8 cellular contexts compared by ENCODE assay signal in the genomic region with DNA sequence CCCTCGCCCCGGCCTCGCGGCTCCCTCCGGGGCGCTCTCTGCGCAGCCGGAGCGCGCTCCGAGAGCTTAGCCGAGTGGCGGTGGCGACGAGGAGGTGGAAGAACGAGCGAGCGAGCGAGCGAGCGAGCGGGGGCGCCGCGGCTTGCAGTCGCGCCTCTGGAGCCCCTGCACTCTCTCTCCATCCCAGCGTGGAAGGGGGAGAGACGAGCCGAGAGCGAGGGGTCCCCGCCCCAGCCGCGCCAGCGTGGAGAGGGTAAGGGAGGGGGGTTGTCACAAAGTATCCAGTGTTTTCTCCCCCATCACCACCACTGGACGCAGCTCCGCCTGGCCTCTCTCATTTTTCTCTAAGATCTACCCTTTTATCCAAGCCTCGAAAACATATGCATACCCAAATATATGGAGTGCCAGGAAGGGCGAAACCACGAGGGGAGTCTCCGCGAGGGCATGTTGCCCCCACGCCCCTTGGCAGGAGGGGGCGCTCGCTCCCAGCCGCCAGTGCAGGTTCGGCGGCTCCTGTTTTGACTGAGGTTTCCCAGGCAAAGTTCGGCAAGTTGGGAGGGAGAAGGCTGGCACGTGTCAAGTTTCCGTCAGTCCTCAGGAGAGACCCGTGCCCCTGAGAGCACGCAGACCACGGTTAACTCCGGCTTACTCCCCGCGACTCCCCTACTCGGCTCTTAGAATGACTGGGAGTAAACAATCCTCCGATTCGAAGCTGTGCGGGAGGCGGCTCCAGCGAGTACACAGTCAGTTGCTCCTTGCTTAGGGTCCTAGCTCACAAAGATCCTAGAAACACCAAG. TPM values are rescaled to one million over a fixed set of nuclear protein-coding genes. Genes with fewer than 3 reads are reported as not detected.
A peak's percentile ranks its signal among the peaks of the same experiment; 100 is the strongest.
DNase-seq lines count a peak whose midpoint lies in the region; FAIRE-seq and TF ChIP-seq lines count a peak whose summit lies in the region.

No MANE protein-coding gene starts in this region.

- no peaks in the 10 kb centered on the region for H3K36me3 ChIP-seq in small intestine (ENCODE audit: control insufficient read depth in 2 of 2, insufficient read depth in 2 of 2, low read length in 2 of 2)

- no peak overlapping the region for H3K27ac ChIP-seq in small intestine (ENCODE audit: low read depth in 1 of 2, low read length in 1 of 2)

- H3K4me3 ChIP-seq in iPS-18c (ENCODE audit: insufficient read depth, low read depth, low read length) (peak overlapping the region; percentile 63), small intestine (ENCODE audit: low read depth in 1 of 2, low read length in 2 of 2) (peak overlapping the region in 1 of 2 donors; percentile 33)

- TF ChIP-seq CTCF in GM20000 (IDR thresholded peaks at IDR 0.05; ENCODE audit: extremely low read depth, missing control alignments) = no peak

- peaks cover 6 to 19% of the 10 kb centered on the region in 2 donors for H3K27me3 ChIP-seq in small intestine (ENCODE audit: control insufficient read depth in 2 of 2, insufficient read depth in 2 of 2, low read length in 2 of 2)

- FAIRE-seq in small intestine (lab: Jason Lieb, UNC) = no peak

- no peaks in the 10 kb centered on the region for H3K9me3 ChIP-seq in iPS-18c (ENCODE audit: control insufficient read depth, insufficient read depth, low read length)
- H3K9me3 ChIP-seq in small intestine (ENCODE audit: control insufficient read depth, low read depth) = no peaks in the 10 kb centered on the region

- H3K4me1 ChIP-seq in small intestine (ENCODE audit: control insufficient read depth in 2 of 2, insufficient read depth in 1 of 2, low read depth in 1 of 2, low read length in 1 of 2) = no peaks in the 10 kb centered on the region

- 0 to 2% (median 2%) methylated on average over 47 to 63 of the region's 63 CpGs for WGBS in small intestine, 3 donors

- peak; percentile 37 for DNase-seq in Ammon's horn (ENCODE audit: low spot score)
- DNase-seq in HuH-7 (ENCODE audit: low spot score) = peak; percentile 75
- DNase-seq in anterior cingulate cortex (lab: John Stamatoyannopoulos, UW) = peak in 33 of 58 donors; percentile 6 to 64 (median 29)
- DNase-seq in small intestine = peak; percentile 19
- no peak for DNase-seq in stimulated activated CD4-positive, alpha-beta T cell treated with anti-CD3 and anti-CD28 coated beads, Interleukin-4, amount 100 ng/mL, for 24 hours
- no peak for DNase-seq in activated naive CD4-positive, alpha-beta T cell (lab: John Stamatoyannopoulos, UW)
- DNase-seq in GM20000 (ENCODE audit: low spot score) = no peak

RNA-seq across cellular contexts. Expression of a gene that starts 0.6 kb away (rescaled TPM):
- 10 to 100 TPM in 2 of 3 donors, 1 to 10 TPM in 1; 3.0 to 24.8 (median 23.8) TPM for polyA plus RNA-seq in small intestine

Comparison
In these comparisons a context has a peak if more than half of its experiments do, and no peak if none do; other contexts are left out.
1. DNase-seq: peak in Ammon's horn (single experiment), HuH-7 (single experiment), anterior cingulate cortex (33 of 58) and small intestine (single experiment); none in stimulated activated CD4-positive, alpha-beta T cell treated with anti-CD3 and anti-CD28 coated beads, Interleukin-4, amount 100 ng/mL, for 24 hours (single experiment), activated naive CD4-positive, alpha-beta T cell (0 of 4) and GM20000 (single experiment).